Comparison of ENCODE assay signal across 14 cellular contexts in genomic region chr6:170091000-170091638, GRCh38.
DNase-seq lines count a peak whose midpoint lies in the region; ATAC-seq and TF ChIP-seq lines count a peak whose summit lies in the region.
"Had no signal": no experiment of that assay in that cellular context is flagged by ENCODE, and none has a peak within 500 bp of the region (broad histone marks: within the 10 kb centered on the region; RNA-seq: fewer than 3 reads in every experiment).

No MANE protein-coding gene starts in this region.

- H3K9me3 Mint-ChIP-seq in activated CD4-positive, alpha-beta memory T cell treated with anti-CD3 and anti-CD28 coated beads, Interleukin-2, amount 10 ng/mL, durations not matched to agents 7 days and 5 days, result no peaks in the 10 kb centered on the region
- H3K9me3 Mint-ChIP-seq: T-cell had no signal

- no peak overlapping the region for H2AK5ac ChIP-seq in mesendoderm (ENCODE audit: low read length)

- no peak overlapping the region for H3K18ac ChIP-seq in mesendoderm (ENCODE audit: low read length)

- H3K27me3 Mint-ChIP-seq in activated CD4-positive, alpha-beta memory T cell treated with anti-CD3 and anti-CD28 coated beads, Interleukin-2, amount 10 ng/mL, durations not matched to agents 7 days and 5 days, result peaks cover 2% of the 10 kb centered on the region

- no peaks in the 10 kb centered on the region for H3K36me3 Mint-ChIP-seq in activated CD4-positive, alpha-beta memory T cell treated with anti-CD3 and anti-CD28 coated beads, Interleukin-2, amount 10 ng/mL, durations not matched to agents 7 days and 5 days (ENCODE audit: low read depth)
- H3K36me3 Mint-ChIP-seq: naive B cell, T-cell had no signal

- H3K4me1 ChIP-seq in mesendoderm (ENCODE audit: control insufficient read depth, low read depth, low read length), result peaks cover 1% of the 10 kb centered on the region
- H3K4me1 ChIP-seq in tibial artery, result peaks cover 0 to 2% (median under 1%) of the 10 kb centered on the region in 4 donors

- no peak overlapping the region for H3K27ac ChIP-seq in mesendoderm (ENCODE audit: low read depth, low read length)
- no peak overlapping the region for H3K27ac ChIP-seq in tibial artery
- H3K27ac ChIP-seq: RWPE1 had no signal

- CTCF ChIA-PET in activated CD4-positive, alpha-beta memory T cell treated with anti-CD3 and anti-CD28 coated beads, Interleukin-2, amount 10 ng/mL, durations not matched to agents 7 days and 5 days (lab: Charles Lee), result no interaction called here

- no peak overlapping the region for H2BK15ac ChIP-seq in mesendoderm (replicated peaks; ENCODE audit: low read depth)

- H4K8ac ChIP-seq in mesendoderm (ENCODE audit: low read depth, low read length), result no peak overlapping the region

- no peak overlapping the region for H3K56ac ChIP-seq in mesendoderm (ENCODE audit: low read length)

- WGBS in mesendoderm (ENCODE audit: extremely low coverage, insufficient coverage, low lambda C conversion rate), result no CpG with 5 or more reads among the region's 18 CpGs

- H3K23ac ChIP-seq in mesendoderm (ENCODE audit: low read length), result no peak overlapping the region

- peaks cover 36% of the 10 kb centered on the region for H3K4me1 Mint-ChIP-seq in activated CD4-positive, alpha-beta memory T cell treated with anti-CD3 and anti-CD28 coated beads, Interleukin-2, amount 10 ng/mL, durations not matched to agents 7 days and 5 days

- H3K79me1 ChIP-seq in mesendoderm (ENCODE audit: low read length), result no peaks in the 10 kb centered on the region

- no peak for TF ChIP-seq CTCF in tibial artery (IDR thresholded peaks at IDR 0.05)

- no peak overlapping the region for H2BK5ac ChIP-seq in mesendoderm (ENCODE audit: low read length)

- no peak overlapping the region for H3K4me3 Mint-ChIP-seq in activated CD4-positive, alpha-beta memory T cell treated with anti-CD3 and anti-CD28 coated beads, Interleukin-2, amount 10 ng/mL, durations not matched to agents 7 days and 5 days

- no peak overlapping the region for H2BK120ac ChIP-seq in mesendoderm (ENCODE audit: low read depth, low read length)

- H3K27ac Mint-ChIP-seq in activated CD4-positive, alpha-beta memory T cell treated with anti-CD3 and anti-CD28 coated beads, Interleukin-2, amount 10 ng/mL, durations not matched to agents 7 days and 5 days, result no peak overlapping the region

- no peaks in the 10 kb centered on the region for H3K36me3 ChIP-seq in mesendoderm (ENCODE audit: control insufficient read depth, insufficient read depth, low read length)
- no peaks in the 10 kb centered on the region for H3K36me3 ChIP-seq in tibial artery

- H3K4me2 ChIP-seq in mesendoderm (ENCODE audit: low read length), result no peak overlapping the region

- intact Hi-C loops in Right ventricle myocardium inferior (cut with DNase I), result no loop called here
- intact Hi-C loops in left ventricle myocardium superior (cut with micrococcal nuclease), result no loop called here
- intact Hi-C loops in tibial artery (cut with DNase I; ENCODE audit: low total_unique reads), result no loop called here

- POLR2A ChIA-PET in activated CD4-positive, alpha-beta memory T cell treated with anti-CD3 and anti-CD28 coated beads, Interleukin-2, amount 10 ng/mL, durations not matched to agents 7 days and 5 days (lab: Charles Lee), result interaction anchor here (1.7 kb wide), 1 partner anchor 57 kb away, joined by 4 read pairs; no protein-coding TSS in a partner anchor

- H3K9me3 ChIP-seq in tibial artery, result no peaks in the 10 kb centered on the region

- no peaks in the 10 kb centered on the region for H3K79me2 ChIP-seq in mesendoderm (ENCODE audit: control insufficient read depth, insufficient read depth, low read length)

- DNase-seq in Right ventricle myocardium inferior (ENCODE audit: missing footprints), result peak; percentile 43
- no peak for DNase-seq in left ventricle myocardium superior
- peak; percentile 10 for DNase-seq in activated CD4-positive, alpha-beta memory T cell treated with anti-CD3 and anti-CD28 coated beads, Interleukin-2, amount 10 ng/mL, durations not matched to agents 7 days and 5 days
- peak; percentile 33 for DNase-seq in mesendoderm
- DNase-seq in tibial artery, result peak; percentile 12 to 51
- DNase-seq in DMS153 (lab: John Stamatoyannopoulos, UW), result no peak
- DNase-seq in NCI-H524 treated with DMSO at 0.1 percent for 48 hours (lab: John Stamatoyannopoulos, UW), result no peak
- no peak for DNase-seq in HuH-7 (ENCODE audit: low spot score)
- DNase-seq: activated T-cell treated with anti-CD3 and anti-CD28 coated beads, Interleukin-2, amount 50 U/mL, for 48 hours; amygdala; naive B cell; NCI-H1436 had no signal

- no peak overlapping the region for H3K9ac ChIP-seq in mesendoderm (ENCODE audit: low read length)

- ATAC-seq in Right ventricle myocardium inferior, result no peak
- no peak for ATAC-seq in left ventricle myocardium superior
- ATAC-seq: T-cell had no signal

- H4K5ac ChIP-seq in mesendoderm (ENCODE audit: low read length), result no peak overlapping the region

- H3K27me3 ChIP-seq in mesendoderm (ENCODE audit: insufficient read depth, low read length, poor library complexity) (no peaks in the 10 kb centered on the region), tibial artery (peaks cover 0 to 2% of the 10 kb centered on the region in 2 donors)

- no peak overlapping the region for H3K4ac ChIP-seq in mesendoderm (ENCODE audit: low read depth, low read length)

- H3K4me3 ChIP-seq in mesendoderm (ENCODE audit: low read length), result no peak overlapping the region
- no peak overlapping the region for H3K4me3 ChIP-seq in tibial artery

Comparison
In these comparisons a context has a peak if more than half of its experiments do, and no peak if none do; other contexts are left out.
1. DNase-seq: peak in Right ventricle myocardium inferior (single experiment), activated CD4-positive, alpha-beta memory T cell treated with anti-CD3 and anti-CD28 coated beads, Interleukin-2, amount 10 ng/mL, durations not matched to agents 7 days and 5 days (single experiment), mesendoderm (single experiment) and tibial artery (2 of 2); none in left ventricle myocardium superior (single experiment), DMS153 (single experiment), NCI-H524 treated with DMSO at 0.1 percent for 48 hours (single experiment) and HuH-7 (single experiment).